In genomic region chr12:76259071-76259470, GRCh38 we compare ENCODE assay signal across 13 cellular contexts.
A peak's percentile ranks its signal among the peaks of the same experiment; 100 is the strongest.
DNase-seq lines count a peak whose midpoint lies in the region; ATAC-seq and TF ChIP-seq lines count a peak whose summit lies in the region.
"Had no signal": no experiment of that assay in that cellular context is flagged by ENCODE, and none has a peak within 500 bp of the region (broad histone marks: within the 10 kb centered on the region; RNA-seq: fewer than 3 reads in every experiment).

No MANE protein-coding gene starts in this region.

- no peak for TF ChIP-seq CTCF in WTC11 (IDR thresholded peaks at IDR 0.05)
- no peak for TF ChIP-seq CTCF in gastroesophageal sphincter (IDR thresholded peaks at IDR 0.05)

- TF ChIP-seq EP300 in gastroesophageal sphincter (IDR thresholded peaks at IDR 0.05), result no peak

- TF ChIP-seq POLR2A in gastroesophageal sphincter (IDR thresholded peaks at IDR 0.05), result no peak

- no peaks in the 10 kb centered on the region for H3K27me3 Mint-ChIP-seq in WTC11 (ENCODE audit: low read depth)
- H3K27me3 Mint-ChIP-seq: progenitor cell of endocrine pancreas had no signal

- no peak overlapping the region for H3K27ac Mint-ChIP-seq in WTC11
- H3K27ac Mint-ChIP-seq: activated T-helper 2 cell treated with anti-CD3 and anti-CD28 coated beads, Interferon-gamma antibody, Interleukin-2, Interleukin-4, amounts not matched to agents 10 μg/mL and 5 μg/mL and 100 μg/mL, durations not matched to agents 14 hours and 24 hours and 36 hours; progenitor cell of endocrine pancreas had no signal

- no peaks in the 10 kb centered on the region for H3K9me3 ChIP-seq in gastroesophageal sphincter

- POLR2A ChIA-PET in WTC11 (lab: Charles Lee), result no interaction called here

- peak; percentile 26; the same call in 1 of the 2 replicates for ATAC-seq in WTC11
- no peak for ATAC-seq in gastroesophageal sphincter
- peak; percentile 22 for ATAC-seq in sciatic nerve
- ATAC-seq in HG03520 (IDR thresholded peaks at IDR 0.05; ENCODE audit: unreplicated experiment), result no peak
- ATAC-seq: Panc1 had no signal

- no peak overlapping the region for H3K4me3 ChIP-seq in gastroesophageal sphincter

- H3K27ac ChIP-seq in gastroesophageal sphincter, result peak overlapping the region; percentile 71 to 88 (median 80)

- H3K4me1 ChIP-seq in gastroesophageal sphincter, result peaks cover 5 to 33% (median 17%) of the 10 kb centered on the region in 3 donors

- H3K36me3 ChIP-seq in gastroesophageal sphincter, result no peaks in the 10 kb centered on the region

- CTCF ChIA-PET in WTC11 (lab: Charles Lee), result no interaction called here

- intact Hi-C loops in sciatic nerve (cut with DNase I), result no loop called here

- peaks cover 4% of the 10 kb centered on the region for H3K36me3 Mint-ChIP-seq in WTC11

- no peaks in the 10 kb centered on the region for H3K27me3 ChIP-seq in gastroesophageal sphincter

- peaks cover 13% of the 10 kb centered on the region for H3K4me1 Mint-ChIP-seq in WTC11

- peak; percentile 62 for DNase-seq in EH (ENCODE audit: low read depth)
- no peak for DNase-seq in WTC11 (ENCODE audit: low spot score)
- DNase-seq in sciatic nerve (ENCODE audit: low spot score), result no peak
- DNase-seq in T-helper 1 cell, result no peak
- DNase-seq in activated T-cell treated with anti-CD3 and anti-CD28 coated beads, Interleukin-2, amount 50 U/mL, for 48 hours, result no peak
- DNase-seq in GOT3 (lab: John Stamatoyannopoulos, UW), result no peak
- DNase-seq: activated CD4-positive, alpha-beta T cell treated with anti-CD3 and anti-CD28 coated beads, Interleukin-2, amount 50 U/mL, for 4 hours; stimulated activated CD4-positive, alpha-beta T cell treated with anti-CD3 and anti-CD28 coated beads, Interleukin-1b, Interleukin-23, amount 100 ng/mL, for 48 hours had no signal

- 40 to 71% methylated on average over 1 of the region's 1 CpG for WGBS in gastroesophageal sphincter (ENCODE audit: low coverage in 1 of 2), 2 donors

- H3K9me3 Mint-ChIP-seq in WTC11, result peaks cover 23% of the 10 kb centered on the region
- H3K9me3 Mint-ChIP-seq: activated T-helper 2 cell treated with anti-CD3 and anti-CD28 coated beads, Interferon-gamma antibody, Interleukin-2, Interleukin-4, amounts not matched to agents 10 μg/mL and 5 μg/mL and 100 μg/mL, durations not matched to agents 14 hours and 24 hours and 36 hours had no signal

- no peak overlapping the region for H3K4me3 Mint-ChIP-seq in WTC11

TF ChIP-seq in WTC11, 78 proteins besides CTCF, POLR2A, EP300 and RAD21 (continues in another document):
- TF ChIP-seq ZNF671 (CRISPR knock-in tag; IDR thresholded peaks at IDR 0.05) (no peak), USF2 (CRISPR knock-in tag; IDR thresholded peaks at IDR 0.05) (no peak), RORB (CRISPR knock-in tag; IDR thresholded peaks at IDR 0.05) (no peak), E2F4 (CRISPR knock-in tag; IDR thresholded peaks at IDR 0.05; ENCODE audit: borderline replicate concordance, low read depth) (no peak), ZBTB21 (CRISPR knock-in tag; IDR thresholded peaks at IDR 0.05; ENCODE audit: borderline replicate concordance) (no peak), ATF6 (CRISPR knock-in tag; IDR thresholded peaks at IDR 0.05) (no peak), HMGXB4 (CRISPR knock-in tag; IDR thresholded peaks at IDR 0.05) (no peak), MYBL2 (CRISPR knock-in tag; IDR thresholded peaks at IDR 0.05) (no peak), IRF1 (CRISPR knock-in tag; IDR thresholded peaks at IDR 0.05) (no peak), PREB (CRISPR knock-in tag; IDR thresholded peaks at IDR 0.05; ENCODE audit: borderline replicate concordance) (no peak), ARID4B (CRISPR knock-in tag; IDR thresholded peaks at IDR 0.05; ENCODE audit: borderline replicate concordance) (no peak)

Comparison
In these comparisons a context has a peak if more than half of its experiments do, and no peak if none do; other contexts are left out.
1. ATAC-seq: peak in WTC11 (single experiment) and sciatic nerve (single experiment); none in gastroesophageal sphincter (single experiment) and HG03520 (single experiment).